8 cellular contexts compared by ENCODE assay signal in the genomic region with DNA sequence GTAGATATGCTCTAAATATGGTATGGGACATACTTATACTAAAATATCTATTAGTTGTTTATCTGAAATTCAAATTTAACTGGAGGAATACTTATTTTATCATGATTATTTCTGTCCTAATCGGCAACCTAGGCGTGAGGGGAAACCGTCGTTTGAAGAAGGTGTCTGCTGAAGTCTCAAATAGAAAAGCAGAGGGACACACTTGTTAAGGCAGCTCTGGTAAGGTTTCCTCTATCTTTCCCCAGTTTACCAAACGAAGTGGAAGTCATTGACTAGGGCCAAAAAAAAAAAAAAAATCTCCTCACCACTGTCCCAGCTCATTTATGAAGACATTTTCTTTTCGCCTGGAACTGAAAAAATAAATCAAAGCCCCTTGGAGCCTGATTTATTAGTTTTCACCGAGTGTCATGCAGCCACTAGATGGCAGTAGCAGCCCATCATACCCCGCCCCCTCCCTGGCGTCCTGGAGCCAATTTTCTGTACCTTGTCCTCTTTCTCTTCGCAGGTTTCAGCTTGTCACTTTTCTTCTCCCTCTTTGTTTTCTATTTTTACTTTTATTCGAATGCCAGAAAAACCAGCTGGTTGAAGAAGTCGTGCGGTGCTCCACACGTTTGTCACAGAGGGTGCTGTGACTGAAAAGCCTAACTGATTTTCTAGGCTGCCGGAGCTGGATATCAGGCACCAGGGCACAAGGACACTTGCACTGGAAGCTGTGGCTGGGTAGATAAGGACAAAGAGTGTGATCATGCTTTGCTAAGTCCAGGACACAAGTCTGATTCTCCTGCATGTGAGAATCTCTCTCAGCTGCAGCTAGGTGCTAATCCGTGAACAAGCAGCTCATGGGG.
DNase-seq lines count a peak whose midpoint lies in the region; ATAC-seq and TF ChIP-seq lines count a peak whose summit lies in the region.

No MANE protein-coding gene starts in this region.

- no peak overlapping the region for H3K27ac ChIP-seq in RWPE1

- POLR2A ChIA-PET in RWPE1 (lab: Yijun Ruan, JAX; ENCODE audit: low non-redundant PET), result no interaction called here

- CTCF ChIA-PET in RWPE1 (lab: Yijun Ruan, JAX), result interaction anchor here (0.6 to 2.3 kb wide), 26 partner anchors 11 to 1802 kb away, joined by 3 to 24 read pairs (median 3); no protein-coding TSS in a partner anchor

- no peak overlapping the region for H3K4me3 ChIP-seq in GM06990 (replicated peaks; ENCODE audit: low read depth, low read length)

- H3K36me3 ChIP-seq in GM06990 (ENCODE audit: control insufficient read depth, insufficient read depth, low read length), result no peaks in the 10 kb centered on the region

- TF ChIP-seq CTCF in GM06990 (IDR thresholded peaks at IDR 0.05; ENCODE audit: insufficient read depth, low read length, poor library complexity, severe bottlenecking), result peak; percentile 88
- peak; percentile 82 for TF ChIP-seq CTCF in RWPE1 (conservative IDR thresholded peaks at IDR 0.05; ENCODE audit: low read depth)

- no peak for ATAC-seq in GM18873 (IDR thresholded peaks at IDR 0.05; ENCODE audit: low FRiP score, unreplicated experiment)

- H3K27me3 ChIP-seq in GM06990 (replicated peaks; ENCODE audit: control insufficient read depth, insufficient read depth, low read length), result no peaks in the 10 kb centered on the region

- peak; percentile 20 for DNase-seq in GM06990 (ENCODE audit: extremely low read depth, insufficient read length)
- DNase-seq in HCEC 1CT, result peak; percentile 31
- peak; percentile 52 for DNase-seq in M059J (ENCODE audit: low read depth)
- DNase-seq in RWPE1 (ENCODE audit: low spot score), result peak; percentile 84
- peak; percentile 83 for DNase-seq in activated effector memory CD4-positive, alpha-beta T cell treated with anti-CD3 and anti-CD28 coated beads, Interleukin-2, amount 50 U/mL, for 16 hours
- DNase-seq in glomerular endothelial cell (ENCODE audit: extremely low read depth, low read depth, low spot score), result peak; percentile 3
- DNase-seq in pons (ENCODE audit: low spot score), result peak; percentile 52

Comparison
In these comparisons a context has a peak if more than half of its experiments do, and no peak if none do; other contexts are left out.
1. DNase-seq: peak in every context shown above with its lines; median percentile 84 in RWPE1; 83 in activated effector memory CD4-positive, alpha-beta T cell treated with anti-CD3 and anti-CD28 coated beads, Interleukin-2, amount 50 U/mL, for 16 hours; 52 in M059J; 52 in pons; 31 in HCEC 1CT; 20 in GM06990; 3 in glomerular endothelial cell.